ENCODE assay signal across 1 cellular context in genomic region chr14:74835607-74836250, GRCh38.
A peak's percentile ranks its signal among the peaks of the same experiment; 100 is the strongest.
TF ChIP-seq lines count a peak whose summit lies in the region.

No MANE protein-coding gene starts in this region.

TF ChIP-seq in GM12878, 131 proteins besides CTCF, POLR2A, EP300 and RAD21 (continued from another document):
- TF ChIP-seq, protein P1, sequence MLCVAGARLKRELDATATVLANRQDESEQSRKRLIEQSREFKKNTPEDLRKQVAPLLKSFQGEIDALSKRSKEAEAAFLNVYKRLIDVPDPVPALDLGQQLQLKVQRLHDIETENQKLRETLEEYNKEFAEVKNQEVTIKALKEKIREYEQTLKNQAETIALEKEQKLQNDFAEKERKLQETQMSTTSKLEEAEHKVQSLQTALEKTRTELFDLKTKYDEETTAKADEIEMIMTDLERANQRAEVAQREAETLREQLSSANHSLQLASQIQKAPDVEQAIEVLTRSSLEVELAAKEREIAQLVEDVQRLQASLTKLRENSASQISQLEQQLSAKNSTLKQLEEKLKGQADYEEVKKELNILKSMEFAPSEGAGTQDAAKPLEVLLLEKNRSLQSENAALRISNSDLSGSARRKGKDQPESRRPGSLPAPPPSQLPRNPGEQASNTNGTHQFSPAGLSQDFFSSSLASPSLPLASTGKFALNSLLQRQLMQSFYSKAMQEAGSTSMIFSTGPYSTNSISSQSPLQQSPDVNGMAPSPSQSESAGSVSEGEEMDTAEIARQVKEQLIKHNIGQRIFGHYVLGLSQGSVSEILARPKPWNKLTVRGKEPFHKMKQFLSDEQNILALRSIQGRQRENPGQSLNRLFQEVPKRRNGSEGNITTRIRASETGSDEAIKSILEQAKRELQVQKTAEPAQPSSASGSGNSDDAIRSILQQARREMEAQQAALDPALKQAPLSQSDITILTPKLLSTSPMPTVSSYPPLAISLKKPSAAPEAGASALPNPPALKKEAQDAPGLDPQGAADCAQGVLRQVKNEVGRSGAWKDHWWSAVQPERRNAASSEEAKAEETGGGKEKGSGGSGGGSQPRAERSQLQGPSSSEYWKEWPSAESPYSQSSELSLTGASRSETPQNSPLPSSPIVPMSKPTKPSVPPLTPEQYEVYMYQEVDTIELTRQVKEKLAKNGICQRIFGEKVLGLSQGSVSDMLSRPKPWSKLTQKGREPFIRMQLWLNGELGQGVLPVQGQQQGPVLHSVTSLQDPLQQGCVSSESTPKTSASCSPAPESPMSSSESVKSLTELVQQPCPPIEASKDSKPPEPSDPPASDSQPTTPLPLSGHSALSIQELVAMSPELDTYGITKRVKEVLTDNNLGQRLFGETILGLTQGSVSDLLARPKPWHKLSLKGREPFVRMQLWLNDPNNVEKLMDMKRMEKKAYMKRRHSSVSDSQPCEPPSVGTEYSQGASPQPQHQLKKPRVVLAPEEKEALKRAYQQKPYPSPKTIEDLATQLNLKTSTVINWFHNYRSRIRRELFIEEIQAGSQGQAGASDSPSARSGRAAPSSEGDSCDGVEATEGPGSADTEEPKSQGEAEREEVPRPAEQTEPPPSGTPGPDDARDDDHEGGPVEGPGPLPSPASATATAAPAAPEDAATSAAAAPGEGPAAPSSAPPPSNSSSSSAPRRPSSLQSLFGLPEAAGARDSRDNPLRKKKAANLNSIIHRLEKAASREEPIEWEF (IDR thresholded peaks at IDR 0.05; ENCODE audit: insufficient replicate concordance, low read depth, low read length): no peak
- no peak for TF ChIP-seq GABPA (IDR thresholded peaks at IDR 0.05; ENCODE audit: low read depth)
- no peak for TF ChIP-seq RFX5 (IDR thresholded peaks at IDR 0.05; ENCODE audit: low read depth, low read length)
- TF ChIP-seq RAD51 (IDR thresholded peaks at IDR 0.05): no peak
- TF ChIP-seq PAX5 (IDR thresholded peaks at IDR 0.05; ENCODE audit: borderline replicate concordance, low read depth, low read length): no peak
- TF ChIP-seq, protein P2, sequence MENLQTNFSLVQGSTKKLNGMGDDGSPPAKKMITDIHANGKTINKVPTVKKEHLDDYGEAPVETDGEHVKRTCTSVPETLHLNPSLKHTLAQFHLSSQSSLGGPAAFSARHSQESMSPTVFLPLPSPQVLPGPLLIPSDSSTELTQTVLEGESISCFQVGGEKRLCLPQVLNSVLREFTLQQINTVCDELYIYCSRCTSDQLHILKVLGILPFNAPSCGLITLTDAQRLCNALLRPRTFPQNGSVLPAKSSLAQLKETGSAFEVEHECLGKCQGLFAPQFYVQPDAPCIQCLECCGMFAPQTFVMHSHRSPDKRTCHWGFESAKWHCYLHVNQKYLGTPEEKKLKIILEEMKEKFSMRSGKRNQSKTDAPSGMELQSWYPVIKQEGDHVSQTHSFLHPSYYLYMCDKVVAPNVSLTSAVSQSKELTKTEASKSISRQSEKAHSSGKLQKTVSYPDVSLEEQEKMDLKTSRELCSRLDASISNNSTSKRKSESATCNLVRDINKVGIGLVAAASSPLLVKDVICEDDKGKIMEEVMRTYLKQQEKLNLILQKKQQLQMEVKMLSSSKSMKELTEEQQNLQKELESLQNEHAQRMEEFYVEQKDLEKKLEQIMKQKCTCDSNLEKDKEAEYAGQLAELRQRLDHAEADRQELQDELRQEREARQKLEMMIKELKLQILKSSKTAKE (IDR thresholded peaks at IDR 0.05; ENCODE audit: low read depth, poor library complexity, severe bottlenecking): no peak
- TF ChIP-seq POU2F2 (IDR thresholded peaks at IDR 0.05; ENCODE audit: borderline replicate concordance, low read depth, low read length): no peak
- no peak for TF ChIP-seq SMAD1 (IDR thresholded peaks at IDR 0.05; ENCODE audit: low read depth, partially characterized antibody)
- TF ChIP-seq YY1 (IDR thresholded peaks at IDR 0.05; ENCODE audit: low read depth, low read length): no peak
- TF ChIP-seq ZNF687 (IDR thresholded peaks at IDR 0.05): 0 out of 2 replicates have a peak, but pooled peaks have one; percentile 18
- TF ChIP-seq ATF3 (IDR thresholded peaks at IDR 0.05; ENCODE audit: borderline replicate concordance, extremely low read depth, low read depth, low read length): no peak
- no peak for TF ChIP-seq KAT2A (conservative IDR thresholded peaks at IDR 0.05; ENCODE audit: control insufficient read depth, low read depth, low read length)
- TF ChIP-seq MEF2B (IDR thresholded peaks at IDR 0.05; ENCODE audit: partially characterized antibody, poor library complexity, severe bottlenecking): no peak
- no peak for TF ChIP-seq HSF1 (IDR thresholded peaks at IDR 0.05; ENCODE audit: low read depth, low read length)
- no peak for TF ChIP-seq POLR2AphosphoS5 (IDR thresholded peaks at IDR 0.05; ENCODE audit: low read length)
